Comparison of ENCODE assay signal across 8 cellular contexts in the genomic region with DNA sequence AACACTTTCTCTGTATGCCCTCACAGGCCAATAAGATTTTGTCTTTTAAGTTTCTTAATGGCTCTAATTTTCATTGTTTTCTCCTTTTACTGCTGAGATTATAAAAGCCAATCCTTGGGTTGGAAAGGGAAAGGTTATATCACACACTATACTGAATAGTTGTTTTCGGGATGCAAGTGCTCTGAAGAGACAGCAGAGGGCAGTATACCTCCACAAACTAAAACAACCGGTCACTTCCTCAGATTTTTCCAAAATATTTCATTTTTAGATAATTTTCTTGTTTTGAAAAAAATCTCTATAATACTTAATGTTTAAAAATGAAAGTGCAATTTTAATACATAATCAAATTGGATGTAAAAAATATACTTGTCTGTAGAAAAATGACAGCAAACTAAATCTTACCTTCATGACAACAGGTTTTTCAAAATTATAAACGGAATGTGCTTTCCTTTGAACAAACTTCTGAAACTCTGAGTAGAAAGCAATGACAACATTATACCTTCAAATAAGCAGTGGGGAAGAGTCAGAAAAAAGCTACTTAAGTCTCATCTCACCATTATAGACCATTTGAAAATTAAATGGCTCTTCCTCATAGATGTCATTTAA.
DNase-seq lines count a peak whose midpoint lies in the region; ATAC-seq and TF ChIP-seq lines count a peak whose summit lies in the region.

No MANE protein-coding gene starts in this region.

- peak; percentile 56 for DNase-seq in G401 (ENCODE audit: low spot score)
- DNase-seq in GM23248, result peak; percentile 65
- DNase-seq in NCI-H226, result peak; percentile 3
- DNase-seq in chondrocyte (ENCODE audit: low spot score), result no peak
- DNase-seq in lung (ENCODE audit: low spot score), result no peak
- DNase-seq in activated naive CD4-positive, alpha-beta T cell treated with anti-CD3 and anti-CD28 coated beads, Interleukin-2, amount 50 U/mL, for 16 hours, result no peak
- DNase-seq in activated CD4-positive, alpha-beta T cell treated with anti-CD3 and anti-CD28 coated beads for 36 hours, result no peak

- peaks cover 4% of the 10 kb centered on the region; the same call in 1 of the 2 replicates for H3F3A ChIP-seq in GM23248 (ENCODE audit: insufficient read depth)

- H3K4me1 ChIP-seq in GM23248 (ENCODE audit: insufficient read depth), result no peaks in the 10 kb centered on the region
- no peaks in the 10 kb centered on the region for H3K4me1 ChIP-seq in lung (ENCODE audit: control insufficient read depth in 2 of 2, insufficient read depth in 2 of 2, low read length in 2 of 2)

- H3K4me3 ChIP-seq in GM23248 (no peak overlapping the region), lung (no peak overlapping the region)

- in situ Hi-C loops in G401 (cut with HindIII; ENCODE audit: low sequenced_read_pairs) (no loop called here), GM23248 (cut with MboI) (no loop called here)

- H3K27ac ChIP-seq in GM23248, result no peak overlapping the region
- H3K27ac ChIP-seq in lung (ENCODE audit: low read depth in 1 of 2, low read length in 1 of 2), result no peak overlapping the region

- no peaks in the 10 kb centered on the region for H3K9me3 Mint-ChIP-seq in chondrocyte (ENCODE audit: low read depth)
- H3K9me3 Mint-ChIP-seq in activated CD4-positive, alpha-beta T cell treated with anti-CD3 and anti-CD28 coated beads for 36 hours (ENCODE audit: low read depth), result no peaks in the 10 kb centered on the region

- TF ChIP-seq CTCF in chondrocyte (IDR thresholded peaks at IDR 0.05), result peak; percentile 98
- TF ChIP-seq CTCF in lung (IDR thresholded peaks at IDR 0.05; ENCODE audit: control extremely low read depth, extremely low read depth), result peak; percentile 43

- H3K9ac ChIP-seq in GM23248, result no peak overlapping the region

- POLR2A ChIA-PET in activated CD4-positive, alpha-beta T cell treated with anti-CD3 and anti-CD28 coated beads for 36 hours (lab: Charles Lee), result no interaction called here

- no peaks in the 10 kb centered on the region for H4K20me1 ChIP-seq in GM23248 (ENCODE audit: insufficient read depth)

- H3K36me3 Mint-ChIP-seq in chondrocyte (ENCODE audit: low read depth), result peaks cover 10% of the 10 kb centered on the region
- peaks cover 5% of the 10 kb centered on the region for H3K36me3 Mint-ChIP-seq in activated CD4-positive, alpha-beta T cell treated with anti-CD3 and anti-CD28 coated beads for 36 hours (ENCODE audit: low read depth)

- H3K27me3 ChIP-seq in GM23248 (replicated peaks; ENCODE audit: insufficient read depth), result no peaks in the 10 kb centered on the region
- no peaks in the 10 kb centered on the region for H3K27me3 ChIP-seq in lung (ENCODE audit: control insufficient read depth, insufficient read depth)

- no peaks in the 10 kb centered on the region for H3K27me3 Mint-ChIP-seq in chondrocyte (ENCODE audit: low read depth)
- H3K27me3 Mint-ChIP-seq in activated CD4-positive, alpha-beta T cell treated with anti-CD3 and anti-CD28 coated beads for 36 hours, result no peaks in the 10 kb centered on the region

- H3K79me2 ChIP-seq in GM23248 (ENCODE audit: insufficient read depth), result no peaks in the 10 kb centered on the region

- CTCF ChIA-PET in activated CD4-positive, alpha-beta T cell treated with anti-CD3 and anti-CD28 coated beads for 36 hours (lab: Charles Lee), result interaction anchor here (0.6 to 1.1 kb wide), 4 partner anchors 11 to 571 kb away, joined by 3 to 7 read pairs (median 4); no protein-coding TSS in a partner anchor

- H3K9me2 ChIP-seq in GM23248 (ENCODE audit: insufficient read depth), result no peaks in the 10 kb centered on the region

- H3K36me3 ChIP-seq in GM23248 (ENCODE audit: low read depth), result peaks cover 16% of the 10 kb centered on the region; the same call in 1 of the 2 replicates
- H3K36me3 ChIP-seq in lung (ENCODE audit: control insufficient read depth in 2 of 2, insufficient read depth in 2 of 2, low read length in 2 of 2), result peaks cover 4 to 9% of the 10 kb centered on the region in 2 donors

- no peak overlapping the region for H3K4me3 Mint-ChIP-seq in chondrocyte (ENCODE audit: unreplicated experiment)
- no peak overlapping the region for H3K4me3 Mint-ChIP-seq in activated CD4-positive, alpha-beta T cell treated with anti-CD3 and anti-CD28 coated beads for 36 hours

- no peak overlapping the region for H3K4me2 ChIP-seq in GM23248 (ENCODE audit: unreplicated experiment)

- no peak overlapping the region for H2AFZ ChIP-seq in GM23248

- WGBS in GM23248 (ENCODE audit: low coverage in 1 of 2, low lambda C conversion rate in 2 of 2, missing lambda C conversion rate in 2 of 2), 2 experiments, result 32 to 36% methylated on average over 3 of the region's 3 CpGs
- 41 to 44% methylated on average over 3 of the region's 3 CpGs for WGBS in lung, 2 donors

- H3K9me3 ChIP-seq in GM23248 (ENCODE audit: low read depth) (no peaks in the 10 kb centered on the region), lung (ENCODE audit: control insufficient read depth in 2 of 2, insufficient read depth in 1 of 2, low read length in 1 of 2) (no peaks in the 10 kb centered on the region)

- peak; percentile 79 for ATAC-seq in lung (ENCODE audit: insufficient read depth, low FRiP score)
- ATAC-seq in GM18502 (IDR thresholded peaks at IDR 0.05; ENCODE audit: poor library complexity, unreplicated experiment), result no peak
- ATAC-seq in activated CD4-positive, alpha-beta T cell treated with anti-CD3 and anti-CD28 coated beads for 36 hours, result no peak

- intact Hi-C loops in activated CD4-positive, alpha-beta T cell treated with anti-CD3 and anti-CD28 coated beads for 36 hours (cut with DNase I, micrococcal nuclease), result loop anchor here (1.0 to 5.0 kb wide), 4 partner anchors 264 to 1624 kb away; no protein-coding TSS in a partner anchor

- no peak overlapping the region for H3K27ac Mint-ChIP-seq in chondrocyte (ENCODE audit: unreplicated experiment)
- no peak overlapping the region for H3K27ac Mint-ChIP-seq in activated CD4-positive, alpha-beta T cell treated with anti-CD3 and anti-CD28 coated beads for 36 hours

- H3K4me1 Mint-ChIP-seq in chondrocyte (ENCODE audit: low read depth), result no peaks in the 10 kb centered on the region
- H3K4me1 Mint-ChIP-seq in activated CD4-positive, alpha-beta T cell treated with anti-CD3 and anti-CD28 coated beads for 36 hours, result no peaks in the 10 kb centered on the region

Comparison
In these comparisons a context has a peak if more than half of its experiments do, and no peak if none do; other contexts are left out.
1. DNase-seq: peak in G401 (single experiment), GM23248 (single experiment) and NCI-H226 (single experiment); none in chondrocyte (single experiment), lung (single experiment), activated naive CD4-positive, alpha-beta T cell treated with anti-CD3 and anti-CD28 coated beads, Interleukin-2, amount 50 U/mL, for 16 hours (single experiment) and activated CD4-positive, alpha-beta T cell treated with anti-CD3 and anti-CD28 coated beads for 36 hours (single experiment).